Comparison of ENCODE assay signal across 23 cellular contexts in the genomic region with DNA sequence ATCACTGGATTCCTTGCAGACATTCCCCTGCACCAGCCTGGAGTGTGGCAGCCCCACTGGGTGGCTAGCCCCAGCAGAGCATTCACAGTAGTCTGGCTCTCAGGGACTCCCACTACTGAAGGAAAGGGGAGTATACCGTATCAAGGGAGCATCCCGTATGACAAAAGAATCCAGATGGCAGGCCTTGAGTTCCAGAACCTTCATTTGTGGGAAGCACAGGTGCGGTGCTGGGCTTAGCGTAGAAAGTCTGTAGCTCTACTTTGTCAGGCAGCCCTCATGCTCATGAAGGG.
"Had no signal": no experiment of that assay in that cellular context is flagged by ENCODE, and none has a peak within 500 bp of the region (broad histone marks: within the 10 kb centered on the region; RNA-seq: fewer than 3 reads in every experiment).

No MANE protein-coding gene starts in this region.

- H3K27ac ChIP-seq: breast epithelium, SK-N-MC had no signal

- H3K4me1 Mint-ChIP-seq: activated B cell treated with CpG ODN at 0.5 μM for 24 hours had no signal

- DNase-seq: activated B cell treated with CpG ODN at 0.5 μM for 24 hours; activated CD4-positive, alpha-beta T cell treated with anti-CD3 and anti-CD28 coated beads for 1 hour; activated CD4-positive, alpha-beta T cell treated with anti-CD3 and anti-CD28 coated beads, Interleukin-2, amount 10 ng/mL, durations not matched to agents 24 days and 14 days; activated CD4-positive, alpha-beta T cell treated with anti-CD3 and anti-CD28 coated beads, Interleukin-2, amount 50 U/mL, for 48 hours; activated CD8-positive, alpha-beta memory T cell treated with anti-CD3 and anti-CD28 coated beads, Interleukin-2, amount 50 U/mL, for 4 hours; activated gamma-delta T cell treated with Interleukin-2 at 50 U/mL for 16 hours; activated naive CD4-positive, alpha-beta T cell treated with anti-CD3 and anti-CD28 coated beads, Interleukin-2, amount 50 U/mL, for 16 hours; activated T-cell treated with anti-CD3 and anti-CD28 coated beads, Interleukin-2, amount 50 U/mL, for 72 hours; central memory CD4-positive, alpha-beta T cell; Karpas-422; MM.1S; NCI-H1105; NCI-H1436; NCI-H1694 treated with DMSO at 0.1 percent for 48 hours; NCI-H2029 treated with DMSO at 0.1 percent for 48 hours; NCI-H345; NCI-H510A; NCI-H526 treated with DMSO at 0.1 percent for 48 hours; NCI-H82; SW 1271 had no signal

- H3K27me3 ChIP-seq: breast epithelium had no signal

- H3K4me3 ChIP-seq: breast epithelium, SK-N-MC had no signal

- H3K27me3 Mint-ChIP-seq: activated B cell treated with CpG ODN at 0.5 μM for 24 hours; activated CD4-positive, alpha-beta T cell treated with anti-CD3 and anti-CD28 coated beads, Interleukin-2, amount 10 ng/mL, durations not matched to agents 24 days and 14 days had no signal

- H3K9me3 ChIP-seq: breast epithelium had no signal

- H3K4me3 Mint-ChIP-seq: activated B cell treated with CpG ODN at 0.5 μM for 24 hours; activated CD4-positive, alpha-beta T cell treated with anti-CD3 and anti-CD28 coated beads, Interleukin-2, amount 10 ng/mL, durations not matched to agents 24 days and 14 days; activated T-cell treated with anti-CD3 and anti-CD28 coated beads, Interleukin-2, amount 50 U/mL, for 72 hours had no signal

- H3K27ac Mint-ChIP-seq: activated B cell treated with CpG ODN at 0.5 μM for 24 hours; activated CD4-positive, alpha-beta T cell treated with anti-CD3 and anti-CD28 coated beads, Interleukin-2, amount 10 ng/mL, durations not matched to agents 24 days and 14 days; activated T-cell treated with anti-CD3 and anti-CD28 coated beads, Interleukin-2, amount 50 U/mL, for 72 hours; activated T-helper 2 cell treated with anti-CD3 and anti-CD28 coated beads, Interferon-gamma antibody, Interleukin-2, Interleukin-4, amounts not matched to agents 10 μg/mL and 5 μg/mL and 100 μg/mL, durations not matched to agents 14 hours and 24 hours and 36 hours had no signal

- H3K4me1 ChIP-seq: breast epithelium had no signal

- H3K9me3 Mint-ChIP-seq: activated B cell treated with CpG ODN at 0.5 μM for 24 hours; activated CD4-positive, alpha-beta T cell treated with anti-CD3 and anti-CD28 coated beads, Interleukin-2, amount 10 ng/mL, durations not matched to agents 24 days and 14 days; activated T-cell treated with anti-CD3 and anti-CD28 coated beads, Interleukin-2, amount 50 U/mL, for 72 hours; activated T-helper 2 cell treated with anti-CD3 and anti-CD28 coated beads, Interferon-gamma antibody, Interleukin-2, Interleukin-4, amounts not matched to agents 10 μg/mL and 5 μg/mL and 100 μg/mL, durations not matched to agents 14 hours and 24 hours and 36 hours had no signal
